14 cellular contexts compared by ENCODE assay signal in genomic region chr2:68762112-68762511, GRCh38. TPM values are rescaled to one million over a fixed set of nuclear protein-coding genes. Genes with fewer than 3 reads are reported as not detected.
DNase-seq lines count a peak whose midpoint lies in the region; ATAC-seq, FAIRE-seq and TF ChIP-seq lines count a peak whose summit lies in the region.
"Had no signal": no experiment of that assay in that cellular context is flagged by ENCODE, and none has a peak within 500 bp of the region (broad histone marks: within the 10 kb centered on the region; RNA-seq: fewer than 3 reads in every experiment).

No MANE protein-coding gene starts in this region.

- H3K79me2 ChIP-seq in HepG2 (ENCODE audit: insufficient read depth, low read length) (no peaks in the 10 kb centered on the region), H9 (ENCODE audit: insufficient read depth, low read length) (no peaks in the 10 kb centered on the region)

- H2AFZ ChIP-seq in HepG2 (ENCODE audit: low read length) (no peak overlapping the region), H9 (ENCODE audit: low read length) (no peak overlapping the region)

- no peak overlapping the region for H3T11ph ChIP-seq in H9 (ENCODE audit: low read length)

- no peak overlapping the region for H2BK12ac ChIP-seq in H9 (ENCODE audit: insufficient read length, low read depth, low read length)

- H3K4me1 Mint-ChIP-seq in T-helper 17 cell (peaks cover 73% of the 10 kb centered on the region), H9 (peaks cover 16 to 21% of the 10 kb centered on the region in 2 experiments)

- TF ChIP-seq CTCF in HepG2 (CRISPR knock-in tag; IDR thresholded peaks at IDR 0.05) (no peak), right lobe of liver (IDR thresholded peaks at IDR 0.05) (no peak), lower lobe of right lung (IDR thresholded peaks at IDR 0.05) (no peak), H9 (conservative IDR thresholded peaks at IDR 0.05) (no peak)

- H4K5ac ChIP-seq in H9 (ENCODE audit: insufficient read length, low read depth, low read length), result no peak overlapping the region

- H3K36me3 Mint-ChIP-seq in T-helper 17 cell (ENCODE audit: low read depth) (peaks cover 6% of the 10 kb centered on the region), H9 (ENCODE audit: insufficient read depth in 1 of 3, low read depth in 3 of 3) (peaks cover 0 to 1% (median under 1%) of the 10 kb centered on the region in 3 experiments; a peak in 4 of 7 replicates)

- H3K4me1 ChIP-seq in HepG2 (ENCODE audit: insufficient read depth, low read length) (no peaks in the 10 kb centered on the region), right lobe of liver (peaks cover 0 to 5% (median 0%) of the 10 kb centered on the region in 4 donors), lower lobe of right lung (peaks cover 54% of the 10 kb centered on the region), H9 (ENCODE audit: insufficient read depth, low read length) (peaks cover 5% of the 10 kb centered on the region)

- no peaks in the 10 kb centered on the region for H3K79me1 ChIP-seq in H9 (ENCODE audit: insufficient read depth, low read depth, low read length, poor library complexity, severe bottlenecking)

- H3K9ac ChIP-seq in HepG2 (ENCODE audit: insufficient read depth, low read depth, low read length), result no peak overlapping the region
- no peak overlapping the region for H3K9ac ChIP-seq in H9 (ENCODE audit: extremely low read depth, insufficient read length, low read length)

- H3K23me2 ChIP-seq in H9 (ENCODE audit: insufficient read length, low read depth, low read length, poor library complexity, severe bottlenecking), result no peaks in the 10 kb centered on the region

- in situ Hi-C loops in HepG2 (cut with HindIII; ENCODE audit: extremely low pct_ligation_motif_present, low pct_unique_long_range_greater_than_20kb), result no loop called here

- H3K27ac ChIP-seq in HepG2 (ENCODE audit: extremely low read length, insufficient read depth, low read length) (no peak overlapping the region), right lobe of liver (peak overlapping the region in 1 of 3 donors; percentile 7), lower lobe of right lung (peak overlapping the region; percentile 20), H9 (ENCODE audit: insufficient read length, low read depth, low read length) (no peak overlapping the region)
- H3K27ac ChIP-seq: adrenal gland had no signal

- WGBS in HepG2 (ENCODE audit: low lambda C conversion rate), result 74% methylated on average over 2 of the region's 2 CpGs
- 56% methylated on average over 2 of the region's 2 CpGs for WGBS in right lobe of liver (ENCODE audit: insufficient coverage, low coverage, low lambda C conversion rate, missing lambda C conversion rate)
- WGBS in H9 (ENCODE audit: extremely low coverage, insufficient read length, low lambda C conversion rate), result no CpG with 5 or more reads among the region's 2 CpGs

- H3K4ac ChIP-seq in H9 (ENCODE audit: low read depth, low read length), result no peak overlapping the region

- H3K27me3 Mint-ChIP-seq in T-helper 17 cell (no peaks in the 10 kb centered on the region), H9 (ENCODE audit: low read depth) (no peaks in the 10 kb centered on the region; the same call in 1 of the 2 replicates)

- H3K23ac ChIP-seq in H9 (ENCODE audit: insufficient read length, low read depth, low read length), result no peak overlapping the region

- no peak overlapping the region for H2BK5ac ChIP-seq in H9 (ENCODE audit: insufficient read length, low read length)

- no peak for DNase-seq in HepG2 (ENCODE audit: low spot score)
- no peak for DNase-seq in right lobe of liver
- DNase-seq in T-helper 17 cell, result no peak
- DNase-seq in lower lobe of right lung, result no peak
- no peak for DNase-seq in H9
- DNase-seq: H7, mesendoderm, NCI-H1694, NCI-H526 treated with DMSO at 0.1 percent for 48 hours, SHP77 had no signal

- POLR2A ChIA-PET in HepG2 (lab: Yijun Ruan, JAX), result no interaction called here

- intact Hi-C loops in HepG2 (cut with micrococcal nuclease; ENCODE audit: unreplicated experiment), result no loop called here
- intact Hi-C loops in right lobe of liver (cut with DNase I), result no loop called here
- intact Hi-C loops in lower lobe of right lung (cut with DNase I), result no loop called here

- H3K4me3 Mint-ChIP-seq in T-helper 17 cell (peak overlapping the region; percentile 77), H9 (no peak overlapping the region)

- no peak for TF ChIP-seq EP300 in HepG2 (IDR thresholded peaks at IDR 0.05; ENCODE audit: low read depth in 2 of 2, low read length in 2 of 2)
- no peak for TF ChIP-seq EP300 in HepG2 (CRISPR knock-in tag; IDR thresholded peaks at IDR 0.05; ENCODE audit: borderline replicate concordance)

- no peaks in the 10 kb centered on the region for H3K9me3 ChIP-seq in HepG2 (ENCODE audit: low read length)
- no peaks in the 10 kb centered on the region for H3K9me3 ChIP-seq in right lobe of liver
- H3K9me3 ChIP-seq in T-helper 17 cell (ENCODE audit: control insufficient read depth, low read length, poor library complexity, severe bottlenecking), result no peaks in the 10 kb centered on the region
- H3K9me3 ChIP-seq in lower lobe of right lung, result peaks cover under 1% of the 10 kb centered on the region
- no peaks in the 10 kb centered on the region for H3K9me3 ChIP-seq in H9 (ENCODE audit: control insufficient read depth, low read depth, low read length)
- H3K9me3 ChIP-seq: adrenal gland had no signal

- H3K27me3 ChIP-seq in HepG2 (ENCODE audit: control insufficient read depth in 1 of 2, insufficient read depth in 2 of 2, low read length in 2 of 2), result peaks cover 0 to 18% of the 10 kb centered on the region in 2 experiments; a peak in 1 of 5 replicates
- H3K27me3 ChIP-seq in right lobe of liver, result no peaks in the 10 kb centered on the region
- H3K27me3 ChIP-seq in lower lobe of right lung (ENCODE audit: low read depth), result no peaks in the 10 kb centered on the region
- H3K27me3 ChIP-seq in H9 (ENCODE audit: insufficient read depth, low read length), result no peaks in the 10 kb centered on the region
- H3K27me3 ChIP-seq: adrenal gland had no signal

- H2AK5ac ChIP-seq in H9 (ENCODE audit: insufficient read length, low read length), result no peak overlapping the region

- no peak for FAIRE-seq in HepG2 (lab: Jason Lieb, UNC)

- CTCF ChIA-PET in HepG2 (lab: Yijun Ruan, JAX; ENCODE audit: low intra/inter-chr PET ratio, low total read pairs), result no interaction called here

- no peak overlapping the region for H4K8ac ChIP-seq in H9 (replicated peaks; ENCODE audit: insufficient read length, low read depth, low read length)

- H3K9me3 Mint-ChIP-seq in H9, result peaks cover 2 to 4% of the 10 kb centered on the region in 2 experiments; a peak in 3 of 5 replicates

- TF ChIP-seq RAD21 in HepG2 (CRISPR knock-in tag; IDR thresholded peaks at IDR 0.05), result no peak

- no peak overlapping the region for H3K56ac ChIP-seq in H9 (ENCODE audit: insufficient read length, low read depth, low read length)

- H4K20me1 ChIP-seq in HepG2 (ENCODE audit: insufficient read depth, low read length), result no peaks in the 10 kb centered on the region
- H4K20me1 ChIP-seq in H9 (ENCODE audit: control insufficient read depth, insufficient read depth, insufficient read length), result no peaks in the 10 kb centered on the region

- no peak overlapping the region for H2BK20ac ChIP-seq in H9 (ENCODE audit: low read depth, low read length, poor library complexity, severe bottlenecking)

- H3K36me3 ChIP-seq in HepG2 (replicated peaks in 1 of 2; ENCODE audit: control insufficient read depth in 1 of 2, insufficient read depth in 2 of 2, low read length in 2 of 2) (no peaks in the 10 kb centered on the region), right lobe of liver (no peaks in the 10 kb centered on the region), lower lobe of right lung (no peaks in the 10 kb centered on the region)
- H3K36me3 ChIP-seq: adrenal gland had no signal

- H3K27ac Mint-ChIP-seq in T-helper 17 cell (peak overlapping the region; percentile 94), H9 (no peak overlapping the region)

- TF ChIP-seq POLR2A in HepG2 (IDR thresholded peaks at IDR 0.05; ENCODE audit: insufficient read depth in 1 of 2, low read depth in 2 of 2, low read length in 2 of 2) (no peak), right lobe of liver (IDR thresholded peaks at IDR 0.05) (no peak)

- no peak overlapping the region for H2BK15ac ChIP-seq in H9 (ENCODE audit: low read depth, low read length)

- H3K18ac ChIP-seq in H9 (ENCODE audit: insufficient read length, low read depth, low read length), result no peak overlapping the region

- H2BK120ac ChIP-seq in H9 (ENCODE audit: low read depth, low read length, poor library complexity, severe bottlenecking), result no peak overlapping the region

- no peak overlapping the region for H4K91ac ChIP-seq in H9 (ENCODE audit: insufficient read length, low read depth, low read length)

- H3K4me3 ChIP-seq in HepG2 (replicated peaks in 1 of 3; ENCODE audit: insufficient read depth in 1 of 3, low read depth in 2 of 3, low read length in 3 of 3) (no peak overlapping the region), right lobe of liver (no peak overlapping the region), lower lobe of right lung (no peak overlapping the region)
- H3K4me3 ChIP-seq: adrenal gland had no signal

- BruUV-seq in HepG2 (replicated peaks; lab: Mats Ljungman, UMichigan), result no TSS peak

- H3K4me2 ChIP-seq in HepG2 (ENCODE audit: low read depth, low read length), result no peak overlapping the region
- no peak overlapping the region for H3K4me2 ChIP-seq in H9 (ENCODE audit: insufficient read depth, insufficient read length, low read length)

- ATAC-seq in HepG2 (no peak), right lobe of liver (no peak), T-helper 17 cell (no peak), lower lobe of right lung (no peak), HG03354 (IDR thresholded peaks at IDR 0.05; ENCODE audit: poor library complexity, severe bottlenecking, unreplicated experiment) (no peak), HG03442 (IDR thresholded peaks at IDR 0.05; ENCODE audit: unreplicated experiment) (no peak), GM21381 (IDR thresholded peaks at IDR 0.05; ENCODE audit: unreplicated experiment) (no peak)

- no peak overlapping the region for H3K14ac ChIP-seq in H9 (ENCODE audit: insufficient read depth, low read length)

RNA-seq across cellular contexts. Expression of gene ARHGAP25, which starts 27.5 kb away (rescaled TPM):
- total RNA-seq in HepG2 (2016; rRNA removed; fragmentation: Illumina TruSeq; extraction: Trizol), result not detected in 2 replicates
- not detected in 2 replicates for total RNA-seq in HepG2 (2016; cell fraction: cytosol; rRNA removed; fragmentation: Illumina TruSeq; extraction: Trizol; ENCODE audit: low read depth)
- not detected in 2 replicates for total RNA-seq in HepG2 (2016; cell fraction: insoluble cytoplasmic fraction; rRNA removed; fragmentation: Illumina TruSeq; extraction: Trizol)
- not detected in 2 replicates for total RNA-seq in HepG2 (2016; cell fraction: membrane; rRNA removed; fragmentation: Illumina TruSeq; extraction: Trizol)
- not detected in 2 replicates for total RNA-seq in HepG2 (2016; cell fraction: nucleus; rRNA removed; fragmentation: Illumina TruSeq; extraction: Trizol)
- not detected in 2 replicates for polyA plus RNA-seq in HepG2 (2011; rRNA removed)
- not detected in 2 replicates for polyA plus RNA-seq in HepG2 (2011; cell fraction: cytosol; rRNA removed)
- polyA plus RNA-seq in HepG2 (2011; cell fraction: nucleus; rRNA removed), result not detected in 2 replicates
- polyA plus RNA-seq in HepG2 (2012), result not detected in 2 replicates
- polyA plus RNA-seq in HepG2 (2016; cell fraction: cytosol; fragmentation: Illumina TruSeq; extraction: Trizol; ENCODE audit: low read depth), result not detected in 2 replicates
- polyA plus RNA-seq in HepG2 (2016; cell fraction: insoluble cytoplasmic fraction; fragmentation: Illumina TruSeq; extraction: Trizol; ENCODE audit: low read depth), result not detected in 2 replicates
- not detected in 2 replicates for polyA plus RNA-seq in HepG2 (2016; cell fraction: membrane; fragmentation: Illumina TruSeq; extraction: Trizol; ENCODE audit: low read depth)
- not detected in 2 replicates for polyA plus RNA-seq in HepG2 (2016; cell fraction: nucleus; fragmentation: Illumina TruSeq; extraction: Trizol; ENCODE audit: insufficient read depth, low read depth)
- 1.2 TPM in 1 of 2 replicates, not detected in the other for polyA minus RNA-seq in HepG2 (2011; rRNA and poly(A)+ RNA removed; ENCODE audit: low replicate concordance)
- polyA minus RNA-seq in HepG2 (2011; cell fraction: cytosol; rRNA and poly(A)+ RNA removed), result not detected in 2 replicates
- not detected in 2 replicates for polyA minus RNA-seq in HepG2 (2011; cell fraction: nucleus; rRNA and poly(A)+ RNA removed)
- 1 to 10 TPM; 3.3 to 9.8 (median 5.0) TPM for total RNA-seq in right lobe of liver
- total RNA-seq in T-helper 17 cell, result 10 to 100 TPM; 75.6 to 90.6 TPM
- total RNA-seq in lower lobe of right lung, result 48.5 TPM
- 1.3 TPM in 2 replicates for total RNA-seq in H9 (2021)
